11 cellular contexts compared by ENCODE assay signal in genomic region chr12:49867580-49868341, GRCh38. TPM values are rescaled to one million over a fixed set of nuclear protein-coding genes. Genes with fewer than 3 reads are reported as not detected.
DNase-seq lines count a peak whose midpoint lies in the region; ATAC-seq, FAIRE-seq and TF ChIP-seq lines count a peak whose summit lies in the region.
"Had no signal": no experiment of that assay in that cellular context is flagged by ENCODE, and none has a peak within 500 bp of the region (broad histone marks: within the 10 kb centered on the region; RNA-seq: fewer than 3 reads in every experiment).

No MANE protein-coding gene starts in this region.

- H4K20me1 ChIP-seq in astrocyte (ENCODE audit: insufficient read depth, low read length), result no peaks in the 10 kb centered on the region

- peaks cover 8% of the 10 kb centered on the region for H3K27me3 ChIP-seq in astrocyte (ENCODE audit: insufficient read depth, low read length)
- H3K27me3 ChIP-seq in right cardiac atrium (ENCODE audit: control insufficient read depth, insufficient read depth), result no peaks in the 10 kb centered on the region

- H3K4me2 ChIP-seq in astrocyte (ENCODE audit: low read length), result no peak overlapping the region

- DNase-seq in DMS 273 (lab: John Stamatoyannopoulos, UW; ENCODE audit: unreplicated experiment) (peak; percentile 59), DMS 273 treated with DMSO at 0.1 percent for 48 hours (lab: John Stamatoyannopoulos, UW) (no peak), astrocyte (ENCODE audit: low read depth) (no peak), right cardiac atrium (peak in 2 of 3 donors; percentile 59 to 62), substantia nigra (lab: John Stamatoyannopoulos, UW) (no peak), epidermal melanocyte (ENCODE audit: insufficient read length, low spot score) (no peak)

- peaks cover 2% of the 10 kb centered on the region for H3K9me3 Mint-ChIP-seq in astrocyte (ENCODE audit: unreplicated experiment)

- H3K4me3 ChIP-seq in astrocyte (ENCODE audit: insufficient read depth, low read depth, low read length), result no peak overlapping the region
- H3K4me3 ChIP-seq in right cardiac atrium (ENCODE audit: low read length), result no peak overlapping the region
- H3K4me3 ChIP-seq: skin epidermis had no signal

- H3K36me3 Mint-ChIP-seq in astrocyte (ENCODE audit: low read depth, unreplicated experiment), result no peaks in the 10 kb centered on the region

- no peak overlapping the region for H3K27ac Mint-ChIP-seq in astrocyte (ENCODE audit: unreplicated experiment)

- peak overlapping the region; percentile 68 for H3K4me3 Mint-ChIP-seq in astrocyte (ENCODE audit: unreplicated experiment)

- intact Hi-C loops in right cardiac atrium (cut with DNase I), result loop anchor here in 3 of 4 donors (5.0 to 10.0 kb wide), 6 partner anchors 75 to 205 kb away; partner anchors contain the start of gene ASIC1 (in 1 of the 3)

- H3K36me3 ChIP-seq in astrocyte (ENCODE audit: insufficient read depth, low read length), result no peaks in the 10 kb centered on the region

- H3K9ac ChIP-seq in astrocyte (ENCODE audit: low read length), result no peak overlapping the region

- H3K27ac ChIP-seq in astrocyte (ENCODE audit: low read depth, low read length) (no peak overlapping the region), right cardiac atrium (ENCODE audit: low read length) (peak overlapping the region; percentile 25), substantia nigra (ENCODE audit: low read depth, low read length, poor library complexity, severe bottlenecking) (peak overlapping the region; percentile 62)
- H3K27ac ChIP-seq: 22Rv1, skin epidermis had no signal

- no peak overlapping the region for H2AFZ ChIP-seq in astrocyte (ENCODE audit: low read depth, low read length)

- TF ChIP-seq CTCF in astrocyte (IDR thresholded peaks at IDR 0.05; ENCODE audit: insufficient read depth, low read depth, low read length), result no peak

- no peak for FAIRE-seq in astrocyte (lab: Jason Lieb, UNC)
- FAIRE-seq: TTC549 had no signal

- H3K4me1 ChIP-seq in astrocyte (ENCODE audit: insufficient read depth, low read length) (peaks cover 11% of the 10 kb centered on the region), right cardiac atrium (ENCODE audit: control insufficient read depth, insufficient read depth, low read length) (peaks cover 14% of the 10 kb centered on the region)

- peaks cover 56% of the 10 kb centered on the region for H3K27me3 Mint-ChIP-seq in astrocyte (ENCODE audit: low read depth, unreplicated experiment)

- 30% methylated on average over 11 of the region's 11 CpGs for WGBS in right cardiac atrium

- H3K4me1 Mint-ChIP-seq in astrocyte (ENCODE audit: low read depth, unreplicated experiment), result peaks cover 16% of the 10 kb centered on the region

- ATAC-seq in right cardiac atrium, result peak in 1 of 2 donors; percentile 1
- no peak for ATAC-seq in HG02678 (IDR thresholded peaks at IDR 0.05; ENCODE audit: unreplicated experiment)
- no peak for ATAC-seq in GM18867 (IDR thresholded peaks at IDR 0.05; ENCODE audit: unreplicated experiment)

- no peaks in the 10 kb centered on the region for H3K9me3 ChIP-seq in astrocyte (ENCODE audit: insufficient read depth, low read depth, low read length)
- H3K9me3 ChIP-seq in right cardiac atrium (ENCODE audit: control insufficient read depth, low read length), result no peaks in the 10 kb centered on the region

- H3K79me2 ChIP-seq in astrocyte (ENCODE audit: insufficient read depth, low read length), result no peaks in the 10 kb centered on the region

RNA-seq across cellular contexts. Expression of gene BCDIN3D, which starts 24.9 kb away (rescaled TPM):
- 3.1 and 3.7 TPM in 2 replicates for total RNA-seq in astrocyte
- 1 to 10 TPM; 2.9 to 3.6 (median 3.2) TPM for total RNA-seq in right cardiac atrium
- polyA plus RNA-seq in right cardiac atrium, result 2.2 TPM

RNA-seq across cellular contexts. Expression of gene FAIM2, which starts 35.9 kb away (rescaled TPM):
- total RNA-seq in astrocyte (0.10 and 0.18 TPM in 2 replicates), right cardiac atrium (10 to 100 TPM; 10.4 to 31.1 (median 17.4) TPM)
- polyA plus RNA-seq in right cardiac atrium, result 37.4 TPM

RNA-seq across cellular contexts. Expression of gene NCKAP5L, which starts 39.5 kb away (rescaled TPM):
- total RNA-seq in astrocyte (59.5 and 60.4 TPM in 2 replicates), right cardiac atrium (10 to 100 TPM; 20.3 to 23.2 (median 21.1) TPM)
- 18.1 TPM for polyA plus RNA-seq in right cardiac atrium

Comparison
In these comparisons a context has a peak if more than half of its experiments do, and no peak if none do; other contexts are left out.
1. DNase-seq: peak in DMS 273 (single experiment) and right cardiac atrium (2 of 3); none in DMS 273 treated with DMSO at 0.1 percent for 48 hours (single experiment), astrocyte (single experiment), substantia nigra (0 of 49) and epidermal melanocyte (single experiment).